21 cellular contexts compared by ENCODE assay signal in the genomic region with DNA sequence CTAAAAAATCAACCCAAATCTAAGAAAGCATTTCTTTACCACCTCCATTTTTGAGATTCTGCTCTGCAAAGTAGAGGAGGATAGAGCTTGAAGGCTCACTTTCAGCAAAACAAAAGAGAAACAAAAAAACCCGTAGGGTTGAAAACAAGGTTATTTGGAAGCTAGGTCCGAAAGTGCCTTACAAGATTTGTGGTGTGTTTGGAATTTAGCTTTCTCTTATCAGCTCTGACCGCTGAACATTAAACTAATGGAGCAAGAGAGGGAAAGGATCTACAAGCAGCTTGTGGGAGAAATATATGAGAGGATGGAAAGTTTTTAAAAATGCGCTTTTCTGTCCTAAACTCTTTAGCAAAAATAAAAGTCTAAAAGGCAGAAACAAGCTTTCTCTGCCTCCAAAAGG.
A peak's percentile ranks its signal among the peaks of the same experiment; 100 is the strongest.
DNase-seq lines count a peak whose midpoint lies in the region; ATAC-seq, FAIRE-seq and TF ChIP-seq lines count a peak whose summit lies in the region.
"Had no signal": no experiment of that assay in that cellular context is flagged by ENCODE, and none has a peak within 500 bp of the region (broad histone marks: within the 10 kb centered on the region; RNA-seq: fewer than 3 reads in every experiment).

No MANE protein-coding gene starts in this region.

- H2AK5ac ChIP-seq in H1 (ENCODE audit: low read depth, low read length) = no peak overlapping the region

- H2BK15ac ChIP-seq in H1 (ENCODE audit: low read length) = no peak overlapping the region

- DNase-seq in M059J (ENCODE audit: low read depth) (peak; percentile 74), H1 (ENCODE audit: low read depth in 1 of 2, low spot score in 2 of 2) (no peak), kidney tubule cell (ENCODE audit: low spot score) (peak; percentile 4), renal cortical epithelial cell (ENCODE audit: low read depth) (peak; percentile 36), HFFc6 (no peak), GM13977 (ENCODE audit: low spot score) (no peak)
- DNase-seq: DND-41; GDM1; H7; NCI-H146; NCI-H2081 treated with DMSO at 0.1 percent for 48 hours; NCI-H2227 treated with DMSO at 0.1 percent for 48 hours; NCI-H526 treated with DMSO at 0.1 percent for 48 hours; NK-92 treated with Interleukin-12 subunit alpha and Interleukin-12 subunit beta, amount 100 ng/mL, for 24 hours; OCI-M1 had no signal

- H2BK12ac ChIP-seq in H1 (ENCODE audit: low read depth, low read length) = no peak overlapping the region

- no peaks in the 10 kb centered on the region for H3K79me1 ChIP-seq in H1 (ENCODE audit: low read depth, low read length)

- no peak overlapping the region for H3K56ac ChIP-seq in H1 (replicated peaks; ENCODE audit: insufficient read length, low read depth, low read length)

- no peak overlapping the region for H3K23ac ChIP-seq in H1 (ENCODE audit: insufficient read length)

- no peak overlapping the region for H2BK5ac ChIP-seq in H1 (ENCODE audit: low read depth, low read length)

- H3K27ac ChIP-seq in H1 (ENCODE audit: low read depth, low read length) = no peak overlapping the region
- H3K27ac ChIP-seq: SJSA1 had no signal

- H2BK120ac ChIP-seq in H1 (replicated peaks; ENCODE audit: low read depth, low read length) = no peak overlapping the region

- no peak for TF ChIP-seq POLR2A in H1 (IDR thresholded peaks at IDR 0.05; ENCODE audit: control extremely low read depth in 1 of 2, low read depth in 2 of 2, low read length in 2 of 2)

- no peaks in the 10 kb centered on the region for H3K9me3 ChIP-seq in H1 (ENCODE audit: insufficient read depth in 2 of 2, low read depth in 1 of 2, low read length in 1 of 2)
- H3K9me3 ChIP-seq: SJSA1 had no signal

- no peak overlapping the region for H3K4me2 ChIP-seq in H1 (ENCODE audit: insufficient read depth in 1 of 2, low read depth in 2 of 2, low read length in 2 of 2)

- in situ Hi-C loops in GM13977 (cut with MboI; ENCODE audit: low pct_unique_long_range_greater_than_20kb, low sequenced_read_pairs, unreplicated experiment) = no loop called here

- no peak overlapping the region for H3K14ac ChIP-seq in H1 (ENCODE audit: insufficient read length)

- H3K79me2 ChIP-seq in H1 (ENCODE audit: control insufficient read depth in 1 of 2, insufficient read depth in 2 of 2, low read length in 2 of 2) = no peaks in the 10 kb centered on the region

- ATAC-seq in HG02870 (IDR thresholded peaks at IDR 0.05; ENCODE audit: unreplicated experiment) (no peak), HG02678 (IDR thresholded peaks at IDR 0.05; ENCODE audit: unreplicated experiment) (no peak)

- H3K9ac ChIP-seq in H1 (replicated peaks in 1 of 4; ENCODE audit: extremely low read depth in 1 of 4, low read depth in 3 of 4, low read length in 3 of 4) = no peak overlapping the region

- no peak overlapping the region for H3K4me3 ChIP-seq in H1 (ENCODE audit: extremely low read depth in 1 of 4, insufficient read depth in 2 of 4, low read depth in 3 of 4, low read length in 4 of 4)
- H3K4me3 ChIP-seq: SJSA1 had no signal

- no peak for TF ChIP-seq RAD21 in H1 (IDR thresholded peaks at IDR 0.05 in 1 of 2, conservative IDR thresholded peaks at IDR 0.05 in 1 of 2; ENCODE audit: low read depth in 2 of 2, low read length in 2 of 2)

- no peaks in the 10 kb centered on the region for H3K9me3 Mint-ChIP-seq in HFFc6

- no peaks in the 10 kb centered on the region for H3K4me1 Mint-ChIP-seq in HFFc6 (ENCODE audit: low read depth)

- H4K5ac ChIP-seq in H1 (ENCODE audit: insufficient read length, low read depth, low read length) = no peak overlapping the region

- H3K27ac Mint-ChIP-seq in HFFc6 = no peak overlapping the region

- WGBS in H1 (ENCODE audit: extremely low coverage in 1 of 2, insufficient coverage in 1 of 2, insufficient read length in 1 of 2, insufficient replicate concordance in 2 of 2, low coverage in 1 of 2, low lambda C conversion rate in 2 of 2, missing lambda C conversion rate in 1 of 2), 2 experiments = 85% methylated on average over 4 of the region's 4 CpGs; no CpG with 5 or more reads in 1 of the 2 experiments

- no peak for FAIRE-seq in H1 (lab: Jason Lieb, UNC)
- FAIRE-seq: D721Med, GM12892, HTR-8/SVneo had no signal

- no peak overlapping the region for H4K91ac ChIP-seq in H1 (replicated peaks; ENCODE audit: insufficient read length, low read length)

- H3K23me2 ChIP-seq in H1 (ENCODE audit: low read depth, low read length) = no peaks in the 10 kb centered on the region; the same call in 1 of the 2 replicates

- POLR2A ChIA-PET in H1 (lab: Charles Lee; ENCODE audit: partially characterized antibody) = interaction anchor here (1.2 kb wide), 1 partner anchor 11 kb away, joined by 3 read pairs; no protein-coding TSS in a partner anchor

- H3K36me3 ChIP-seq in H1 (ENCODE audit: control insufficient read depth in 2 of 4, insufficient read depth in 4 of 4, low read length in 3 of 4) = no peaks in the 10 kb centered on the region
- H3K36me3 ChIP-seq: SJSA1 had no signal

- no peak for TF ChIP-seq EP300 in H1 (IDR thresholded peaks at IDR 0.05; ENCODE audit: borderline replicate concordance in 1 of 2, low read depth in 2 of 2, low read length in 2 of 2)

- H3K36me3 Mint-ChIP-seq in HFFc6 (ENCODE audit: low read depth) = no peaks in the 10 kb centered on the region

- TF ChIP-seq CTCF in H1 (IDR thresholded peaks at IDR 0.05; ENCODE audit: control extremely low read depth in 1 of 3, insufficient read depth in 1 of 3, low read depth in 1 of 3, low read length in 3 of 3) = no peak
- no peak for TF ChIP-seq CTCF in HFFc6 (IDR thresholded peaks at IDR 0.05)
- TF ChIP-seq CTCF in GM13977 (IDR thresholded peaks at IDR 0.05; ENCODE audit: extremely low read depth, insufficient read depth, missing control alignments) = no peak

- H3K18ac ChIP-seq in H1 (ENCODE audit: extremely low read depth, low read length) = no peak overlapping the region

- H3K4ac ChIP-seq in H1 (replicated peaks; ENCODE audit: insufficient read length, low read depth, low read length) = no peak overlapping the region

- H3K4me1 ChIP-seq in H1 (replicated peaks in 1 of 4; ENCODE audit: control insufficient read depth in 3 of 4, insufficient read depth in 4 of 4, low read length in 3 of 4) = no peaks in the 10 kb centered on the region
- H3K4me1 ChIP-seq: SJSA1 had no signal

- H4K8ac ChIP-seq in H1 (ENCODE audit: extremely low read depth, insufficient read depth, low read length) = no peak overlapping the region

- H3K27me3 Mint-ChIP-seq in HFFc6 (ENCODE audit: insufficient read depth) = peaks cover 13% of the 10 kb centered on the region

- H3K4me3 Mint-ChIP-seq in HFFc6 = no peak overlapping the region

- H2BK20ac ChIP-seq in H1 (ENCODE audit: low read length) = no peak overlapping the region

- H4K20me1 ChIP-seq in H1 (replicated peaks in 1 of 2; ENCODE audit: control insufficient read depth in 1 of 2, insufficient read depth in 2 of 2, low read length in 2 of 2) = no peaks in the 10 kb centered on the region

- H3K27me3 ChIP-seq in H1 (replicated peaks in 1 of 4; ENCODE audit: control insufficient read depth in 3 of 4, extremely low read depth in 1 of 4, insufficient read depth in 3 of 4, low read length in 3 of 4) = no peaks in the 10 kb centered on the region
- H3K27me3 ChIP-seq: SJSA1 had no signal

- H2AFZ ChIP-seq in H1 (ENCODE audit: low read length) = peak overlapping the region; percentile 91; the same call in 1 of the 2 replicates

- CTCF ChIA-PET in H1 (lab: Charles Lee; ENCODE audit: partially characterized antibody) = interaction anchor here (0.7 to 1.2 kb wide), 5 partner anchors 10 to 564 kb away, joined by 3 to 4 read pairs (median 3); no protein-coding TSS in a partner anchor

TF ChIP-seq in H1, 55 proteins besides CTCF, POLR2A, EP300 and RAD21:
- TF ChIP-seq BRCA1 (IDR thresholded peaks at IDR 0.05; ENCODE audit: low read depth, low read length) (no peak), SAP30 (IDR thresholded peaks at IDR 0.05; ENCODE audit: insufficient read depth, insufficient replicate concordance, low read length) (no peak), SIX5 (IDR thresholded peaks at IDR 0.05; ENCODE audit: low read depth, low read length) (no peak), RNF2 (IDR thresholded peaks at IDR 0.05; ENCODE audit: borderline replicate concordance, low read depth, low read length, missing control alignments, poor library complexity, severe bottlenecking) (no peak), HDAC6 (IDR thresholded peaks at IDR 0.05; ENCODE audit: low read depth, low read length) (no peak), GTF2F1 (IDR thresholded peaks at IDR 0.05; ENCODE audit: borderline replicate concordance, low read depth, low read length) (no peak), CBX8 (IDR thresholded peaks at IDR 0.05; ENCODE audit: borderline replicate concordance, low read depth, low read length) (no peak)
- TF ChIP-seq, protein P1, sequence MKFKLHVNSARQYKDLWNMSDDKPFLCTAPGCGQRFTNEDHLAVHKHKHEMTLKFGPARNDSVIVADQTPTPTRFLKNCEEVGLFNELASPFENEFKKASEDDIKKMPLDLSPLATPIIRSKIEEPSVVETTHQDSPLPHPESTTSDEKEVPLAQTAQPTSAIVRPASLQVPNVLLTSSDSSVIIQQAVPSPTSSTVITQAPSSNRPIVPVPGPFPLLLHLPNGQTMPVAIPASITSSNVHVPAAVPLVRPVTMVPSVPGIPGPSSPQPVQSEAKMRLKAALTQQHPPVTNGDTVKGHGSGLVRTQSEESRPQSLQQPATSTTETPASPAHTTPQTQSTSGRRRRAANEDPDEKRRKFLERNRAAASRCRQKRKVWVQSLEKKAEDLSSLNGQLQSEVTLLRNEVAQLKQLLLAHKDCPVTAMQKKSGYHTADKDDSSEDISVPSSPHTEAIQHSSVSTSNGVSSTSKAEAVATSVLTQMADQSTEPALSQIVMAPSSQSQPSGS (IDR thresholded peaks at IDR 0.05; ENCODE audit: low read length) = no peak

Comparison
In these comparisons a context has a peak if more than half of its experiments do, and no peak if none do; other contexts are left out.
1. DNase-seq: peak in M059J (single experiment), kidney tubule cell (single experiment) and renal cortical epithelial cell (single experiment); none in H1 (0 of 2), HFFc6 (single experiment) and GM13977 (single experiment).